15 cellular contexts compared by ENCODE assay signal in genomic region chr9:37929441-37929895, GRCh38. TPM values are rescaled to one million over a fixed set of nuclear protein-coding genes. Genes with fewer than 3 reads are reported as not detected.
DNase-seq lines count a peak whose midpoint lies in the region; TF ChIP-seq lines count a peak whose summit lies in the region.
"Had no signal": no experiment of that assay in that cellular context is flagged by ENCODE, and none has a peak within 500 bp of the region (broad histone marks: within the 10 kb centered on the region; RNA-seq: fewer than 3 reads in every experiment).

No MANE protein-coding gene starts in this region.

- H4K8ac ChIP-seq in neuronal stem cell (ENCODE audit: low read depth, low read length), result no peak overlapping the region

- DNase-seq in H4 (ENCODE audit: low spot score) (peak; percentile 56), NB4 (ENCODE audit: low read depth) (peak; percentile 44), endodermal cell (no peak), neuronal stem cell (ENCODE audit: low spot score) (no peak), foreskin melanocyte (no peak), NK-92 (lab: John Stamatoyannopoulos, UW; ENCODE audit: unreplicated experiment) (no peak), SW 1271 (lab: John Stamatoyannopoulos, UW) (no peak)
- DNase-seq: activated CD4-positive, CD25-positive, alpha-beta regulatory T cell; activated T-cell treated with anti-CD3 and anti-CD28 coated beads, Interleukin-2, amount 50 U/mL, for 72 hours; amygdala; nucleus accumbens; spleen; testis had no signal

- H3K9me3 ChIP-seq in endodermal cell (ENCODE audit: control insufficient read depth, low read length), result no peaks in the 10 kb centered on the region
- no peaks in the 10 kb centered on the region for H3K9me3 ChIP-seq in neuronal stem cell (replicated peaks in 1 of 2; ENCODE audit: control insufficient read depth in 2 of 2, insufficient read depth in 1 of 2, low read depth in 1 of 2, low read length in 2 of 2)
- H3K9me3 ChIP-seq: testis had no signal

- no peak overlapping the region for H3K4me2 ChIP-seq in neuronal stem cell (ENCODE audit: insufficient read depth, low read length, poor library complexity, severe bottlenecking)

- peaks cover 31% of the 10 kb centered on the region for H3K36me3 Mint-ChIP-seq in endodermal cell (ENCODE audit: low read depth)
- H3K36me3 Mint-ChIP-seq: memory B cell had no signal

- TF ChIP-seq CTCF in NB4 (IDR thresholded peaks at IDR 0.05; ENCODE audit: low read depth, low read length) (no peak), endodermal cell (conservative IDR thresholded peaks at IDR 0.05) (no peak)

- peaks cover 16% of the 10 kb centered on the region for H3K4me1 Mint-ChIP-seq in endodermal cell
- H3K4me1 Mint-ChIP-seq: memory B cell had no signal

- peak overlapping the region; percentile 27 for H3K18ac ChIP-seq in neuronal stem cell (ENCODE audit: low read length)

- no peak overlapping the region for H3K4ac ChIP-seq in neuronal stem cell (ENCODE audit: low read length)

- 82 to 95% methylated on average over 7 to 11 of the region's 11 CpGs for WGBS in endodermal cell (ENCODE audit: insufficient coverage in 1 of 2, insufficient read length in 1 of 2), 2 experiments
- no CpG with 5 or more reads among the region's 11 CpGs for WGBS in neuronal stem cell (ENCODE audit: extremely low coverage in 2 of 2, insufficient read length in 2 of 2, insufficient replicate concordance in 1 of 2), 2 donors

- H3K9ac ChIP-seq in endodermal cell (ENCODE audit: extremely low read depth, low read length, poor library complexity, severe bottlenecking), result no peak overlapping the region
- no peak overlapping the region for H3K9ac ChIP-seq in neuronal stem cell (ENCODE audit: low read depth, low read length, poor library complexity)

- no peak overlapping the region for H3K4me3 Mint-ChIP-seq in endodermal cell
- H3K4me3 Mint-ChIP-seq: activated T-cell treated with anti-CD3 and anti-CD28 coated beads, Interleukin-2, amount 50 U/mL, for 72 hours; memory B cell had no signal

- H4K91ac ChIP-seq in neuronal stem cell (ENCODE audit: low read depth, low read length, poor library complexity), result peak overlapping the region; percentile 62

- H3K14ac ChIP-seq in neuronal stem cell (ENCODE audit: low read length), result no peak overlapping the region

- TF ChIP-seq POLR2A in NB4 (IDR thresholded peaks at IDR 0.05; ENCODE audit: extremely low read depth, insufficient read length), result no peak

- H2AFZ ChIP-seq in neuronal stem cell (ENCODE audit: low read length), result no peak overlapping the region

- no peak overlapping the region for H2BK15ac ChIP-seq in neuronal stem cell (ENCODE audit: low read length)

- no peaks in the 10 kb centered on the region for H3K27me3 Mint-ChIP-seq in endodermal cell (ENCODE audit: insufficient read depth)
- H3K27me3 Mint-ChIP-seq: memory B cell had no signal

- H3K9me3 Mint-ChIP-seq in endodermal cell, result no peaks in the 10 kb centered on the region

- no peaks in the 10 kb centered on the region for H3K27me3 ChIP-seq in endodermal cell (ENCODE audit: control insufficient read depth, insufficient read depth, low read length, poor library complexity, severe bottlenecking)
- H3K27me3 ChIP-seq in neuronal stem cell (ENCODE audit: control insufficient read depth in 3 of 3, insufficient read depth in 3 of 3, low read depth in 1 of 3, low read length in 3 of 3), result no peaks in the 10 kb centered on the region
- H3K27me3 ChIP-seq: spleen, testis had no signal

- H3K36me3 ChIP-seq in endodermal cell (ENCODE audit: control insufficient read depth, insufficient read depth, low read length) (peaks cover 41% of the 10 kb centered on the region), neuronal stem cell (replicated peaks in 1 of 2; ENCODE audit: control insufficient read depth in 2 of 2, insufficient read depth in 2 of 2, low read length in 2 of 2) (no peaks in the 10 kb centered on the region)
- H3K36me3 ChIP-seq: spleen had no signal

- H3K79me1 ChIP-seq in neuronal stem cell (ENCODE audit: low read depth, low read length), result no peaks in the 10 kb centered on the region

- H2BK120ac ChIP-seq in neuronal stem cell (ENCODE audit: low read depth, low read length), result peak overlapping the region; percentile 74

- H3K4me1 ChIP-seq in endodermal cell (ENCODE audit: control insufficient read depth, insufficient read depth, low read length), result peaks cover 6% of the 10 kb centered on the region
- peaks cover 4% of the 10 kb centered on the region in 2 donors for H3K4me1 ChIP-seq in neuronal stem cell (ENCODE audit: control insufficient read depth in 2 of 2, insufficient read depth in 1 of 2, low read depth in 1 of 2, low read length in 2 of 2)
- H3K4me1 ChIP-seq: testis had no signal

- H3K23ac ChIP-seq in neuronal stem cell (ENCODE audit: low read depth, low read length, poor library complexity), result no peak overlapping the region

- peak overlapping the region; percentile 55 for H3K27ac Mint-ChIP-seq in endodermal cell
- H3K27ac Mint-ChIP-seq: activated T-cell treated with anti-CD3 and anti-CD28 coated beads, Interleukin-2, amount 50 U/mL, for 72 hours; memory B cell had no signal

- H3K4me3 ChIP-seq in NB4 (ENCODE audit: low read depth, low read length) (no peak overlapping the region), endodermal cell (ENCODE audit: low read length) (no peak overlapping the region), neuronal stem cell (ENCODE audit: low read length in 2 of 2) (no peak overlapping the region)
- H3K4me3 ChIP-seq: SK-N-MC, spleen, testis had no signal

- peak overlapping the region; percentile 22 for H2AK5ac ChIP-seq in neuronal stem cell (ENCODE audit: low read depth, low read length)

- H3K27ac ChIP-seq in endodermal cell (ENCODE audit: low read depth, low read length) (no peak overlapping the region), neuronal stem cell (replicated peaks; ENCODE audit: low read length) (no peak overlapping the region)
- H3K27ac ChIP-seq: SK-N-MC, spleen, testis had no signal

- peak overlapping the region; percentile 79 for H2BK12ac ChIP-seq in neuronal stem cell (ENCODE audit: low read length)

- no peak overlapping the region for H2BK5ac ChIP-seq in neuronal stem cell (ENCODE audit: low read length)

RNA-seq across cellular contexts. Expression of gene SLC25A51, which starts 25.5 kb away (rescaled TPM):
- 26.3 and 38.4 TPM in 2 replicates for total RNA-seq in H4 (2014; rRNA removed; shearing (Covaris generic))
- total RNA-seq in endodermal cell, result 10 to 100 TPM; 15.8 to 17.2 TPM
- polyA plus RNA-seq in endodermal cell (2013, experiment 1 of 2), result 15.8 TPM
- polyA plus RNA-seq in endodermal cell (2013, experiment 2 of 2), result 16.7 TPM
- 16.4 TPM for polyA plus RNA-seq in neuronal stem cell (2013, experiment 1 of 2)
- polyA plus RNA-seq in neuronal stem cell (2013, experiment 2 of 2), result 16.6 TPM

Comparison
In these comparisons a context has a peak if more than half of its experiments do, and no peak if none do; other contexts are left out.
1. DNase-seq: peak in H4 (single experiment) and NB4 (single experiment); none in endodermal cell (single experiment), neuronal stem cell (single experiment), foreskin melanocyte (single experiment), NK-92 (single experiment) and SW 1271 (0 of 2).